ENCODE assay signal across 18 cellular contexts in the genomic region with DNA sequence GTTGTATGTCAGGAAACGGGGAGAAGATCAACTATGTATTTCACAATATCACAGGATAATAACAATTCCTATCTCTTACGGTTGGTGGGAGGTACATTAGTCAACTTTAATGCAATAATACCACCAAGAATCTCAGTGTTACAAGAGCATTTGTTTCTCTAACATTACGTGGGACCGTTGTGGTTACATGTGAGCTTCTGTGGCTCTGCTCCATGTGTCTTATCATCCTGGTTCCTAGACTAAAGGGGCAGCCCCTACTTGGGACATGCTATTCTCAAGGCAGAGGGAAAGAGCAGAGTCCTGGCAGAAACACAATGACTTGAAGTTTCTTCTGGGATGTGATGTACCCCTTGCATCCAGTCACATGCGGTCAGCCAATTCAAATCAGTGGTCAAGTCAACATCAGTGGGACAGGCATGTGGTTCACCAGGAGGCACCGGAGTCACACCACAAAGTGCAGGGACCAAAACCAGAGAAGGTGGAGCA. TPM values are rescaled to one million over a fixed set of nuclear protein-coding genes. Genes with fewer than 3 reads are reported as not detected.
A peak's percentile ranks its signal among the peaks of the same experiment; 100 is the strongest.
DNase-seq lines count a peak whose midpoint lies in the region; ATAC-seq, FAIRE-seq and TF ChIP-seq lines count a peak whose summit lies in the region.
"Had no signal": no experiment of that assay in that cellular context is flagged by ENCODE, and none has a peak within 500 bp of the region (broad histone marks: within the 10 kb centered on the region; RNA-seq: fewer than 3 reads in every experiment).

No MANE protein-coding gene starts in this region.

- H3K9me3 ChIP-seq in liver (ENCODE audit: control insufficient read depth in 4 of 4, low read length in 3 of 4) (peaks cover 0 to under 1% (median 0%) of the 10 kb centered on the region in 4 donors), suprapubic skin (no peaks in the 10 kb centered on the region)
- H3K9me3 ChIP-seq: SJSA1 had no signal

- TF ChIP-seq CTCF in NB4 (IDR thresholded peaks at IDR 0.05; ENCODE audit: low read depth, low read length) = no peak
- TF ChIP-seq CTCF in choroid plexus epithelial cell (conservative IDR thresholded peaks at IDR 0.05; ENCODE audit: low read depth, low read length) = no peak
- TF ChIP-seq CTCF in liver (IDR thresholded peaks at IDR 0.05; ENCODE audit: low read depth, low read length, missing input control) = no peak
- TF ChIP-seq CTCF in suprapubic skin (IDR thresholded peaks at IDR 0.05) = no peak
- no peak for TF ChIP-seq CTCF in GM13977 (IDR thresholded peaks at IDR 0.05; ENCODE audit: extremely low read depth, insufficient read depth, missing control alignments)

- H3K27ac ChIP-seq in liver (ENCODE audit: low read depth in 1 of 2, low read length in 2 of 2) (peak overlapping the region; percentile 65 to 94), suprapubic skin (peak overlapping the region; percentile 88)
- H3K27ac ChIP-seq: C4-2B, GM23248, hepatocyte, HL-60, SJSA1 had no signal

- H3K27me3 ChIP-seq in liver (ENCODE audit: control insufficient read depth in 4 of 4, insufficient read depth in 4 of 4, low read length in 3 of 4) (no peaks in the 10 kb centered on the region), suprapubic skin (no peaks in the 10 kb centered on the region)
- H3K27me3 ChIP-seq: hepatocyte, SJSA1 had no signal

- H3K4me3 ChIP-seq in NB4 (ENCODE audit: low read depth, low read length) = no peak overlapping the region
- H3K4me3 ChIP-seq in choroid plexus epithelial cell (ENCODE audit: low read depth, low read length) = no peak overlapping the region
- H3K4me3 ChIP-seq in liver (ENCODE audit: low read depth in 1 of 3, low read length in 3 of 3) = no peak overlapping the region
- no peak overlapping the region for H3K4me3 ChIP-seq in suprapubic skin
- H3K4me3 ChIP-seq: GM23248, hepatocyte, SJSA1 had no signal

- H3K9ac ChIP-seq in liver (ENCODE audit: low read depth in 1 of 2, low read length in 2 of 2) = no peak overlapping the region
- H3K9ac ChIP-seq: GM23248 had no signal

- in situ Hi-C loops in GM13977 (cut with MboI; ENCODE audit: low pct_unique_long_range_greater_than_20kb, low sequenced_read_pairs, unreplicated experiment) = no loop called here

- TF ChIP-seq EP300 in suprapubic skin (IDR thresholded peaks at IDR 0.05) = no peak

- DNase-seq in NB4 (ENCODE audit: low read depth) = peak; percentile 35
- peak; percentile 93 for DNase-seq in choroid plexus epithelial cell (ENCODE audit: low read depth)
- DNase-seq in suprapubic skin (ENCODE audit: low spot score in 2 of 2) = no peak
- no peak for DNase-seq in occipital lobe (lab: John Stamatoyannopoulos, UW)
- DNase-seq in GM13977 (ENCODE audit: low spot score) = no peak
- no peak for DNase-seq in GM12892 (ENCODE audit: insufficient read length)
- DNase-seq: activated naive CD8-positive, alpha-beta T cell treated with anti-CD3 and anti-CD28 coated beads, Interleukin-2, amount 10 ng/mL, durations not matched to agents 7 days and 5 days; effector CD8-positive, alpha-beta T cell; GM23248; NCI-H2171; posterior cingulate gyrus had no signal

- ATAC-seq in GM21423 (IDR thresholded peaks at IDR 0.05; ENCODE audit: unreplicated experiment) = no peak

- TF ChIP-seq POLR2A in NB4 (IDR thresholded peaks at IDR 0.05; ENCODE audit: extremely low read depth, insufficient read length) (no peak), suprapubic skin (IDR thresholded peaks at IDR 0.05) (no peak), GM12892 (IDR thresholded peaks at IDR 0.05; ENCODE audit: low read depth, low read length) (no peak)

- 81% methylated on average over 6 of the region's 6 CpGs for WGBS in liver
- 82% methylated on average over 6 of the region's 6 CpGs for WGBS in suprapubic skin

- TF ChIP-seq RAD21 in liver (IDR thresholded peaks at IDR 0.05) = no peak

- FAIRE-seq in GM12892 (lab: Jason Lieb, UNC) = no peak

- peaks cover 30 to 76% (median 46%) of the 10 kb centered on the region in 4 donors for H3K4me1 ChIP-seq in liver (ENCODE audit: control insufficient read depth in 4 of 4, insufficient read depth in 4 of 4, low read length in 3 of 4)
- H3K4me1 ChIP-seq in suprapubic skin = peaks cover 73% of the 10 kb centered on the region

- H3K36me3 ChIP-seq in liver (ENCODE audit: control insufficient read depth in 4 of 4, insufficient read depth in 3 of 4, low read depth in 1 of 4, low read length in 3 of 4) (peaks cover 0 to under 1% (median under 1%) of the 10 kb centered on the region in 4 donors), suprapubic skin (peaks cover 7% of the 10 kb centered on the region)

TF ChIP-seq in liver, 16 proteins besides CTCF, POLR2A, EP300 and RAD21:
- TF ChIP-seq, protein P1, sequence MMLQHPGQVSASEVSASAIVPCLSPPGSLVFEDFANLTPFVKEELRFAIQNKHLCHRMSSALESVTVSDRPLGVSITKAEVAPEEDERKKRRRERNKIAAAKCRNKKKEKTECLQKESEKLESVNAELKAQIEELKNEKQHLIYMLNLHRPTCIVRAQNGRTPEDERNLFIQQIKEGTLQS (IDR thresholded peaks at IDR 0.05) = no peak
- TF ChIP-seq HNF4A (conservative IDR thresholded peaks at IDR 0.05) = no peak
- TF ChIP-seq YY1 (IDR thresholded peaks at IDR 0.05) = no peak
- TF ChIP-seq HNF4G (IDR thresholded peaks at IDR 0.05) = no peak
- no peak for TF ChIP-seq NR2F2 (IDR thresholded peaks at IDR 0.05)
- TF ChIP-seq JUND (IDR thresholded peaks at IDR 0.05) = no peak
- no peak for TF ChIP-seq TAF1 (conservative IDR thresholded peaks at IDR 0.05)
- TF ChIP-seq RXRA (IDR thresholded peaks at IDR 0.05) = no peak
- no peak for TF ChIP-seq SP1 (IDR thresholded peaks at IDR 0.05)
- TF ChIP-seq FOXA1 (IDR thresholded peaks at IDR 0.05) = no peak
- TF ChIP-seq, protein P2, sequence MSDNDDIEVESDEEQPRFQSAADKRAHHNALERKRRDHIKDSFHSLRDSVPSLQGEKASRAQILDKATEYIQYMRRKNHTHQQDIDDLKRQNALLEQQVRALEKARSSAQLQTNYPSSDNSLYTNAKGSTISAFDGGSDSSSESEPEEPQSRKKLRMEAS (IDR thresholded peaks at IDR 0.05) = no peak
- TF ChIP-seq EGR1 (IDR thresholded peaks at IDR 0.05; ENCODE audit: low read depth in 2 of 2) = no peak
- TF ChIP-seq, protein P3, sequence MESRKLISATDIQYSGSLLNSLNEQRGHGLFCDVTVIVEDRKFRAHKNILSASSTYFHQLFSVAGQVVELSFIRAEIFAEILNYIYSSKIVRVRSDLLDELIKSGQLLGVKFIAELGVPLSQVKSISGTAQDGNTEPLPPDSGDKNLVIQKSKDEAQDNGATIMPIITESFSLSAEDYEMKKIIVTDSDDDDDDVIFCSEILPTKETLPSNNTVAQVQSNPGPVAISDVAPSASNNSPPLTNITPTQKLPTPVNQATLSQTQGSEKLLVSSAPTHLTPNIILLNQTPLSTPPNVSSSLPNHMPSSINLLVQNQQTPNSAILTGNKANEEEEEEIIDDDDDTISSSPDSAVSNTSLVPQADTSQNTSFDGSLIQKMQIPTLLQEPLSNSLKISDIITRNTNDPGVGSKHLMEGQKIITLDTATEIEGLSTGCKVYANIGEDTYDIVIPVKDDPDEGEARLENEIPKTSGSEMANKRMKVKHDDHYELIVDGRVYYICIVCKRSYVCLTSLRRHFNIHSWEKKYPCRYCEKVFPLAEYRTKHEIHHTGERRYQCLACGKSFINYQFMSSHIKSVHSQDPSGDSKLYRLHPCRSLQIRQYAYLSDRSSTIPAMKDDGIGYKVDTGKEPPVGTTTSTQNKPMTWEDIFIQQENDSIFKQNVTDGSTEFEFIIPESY (IDR thresholded peaks at IDR 0.05) = no peak
- TF ChIP-seq, protein P4, sequence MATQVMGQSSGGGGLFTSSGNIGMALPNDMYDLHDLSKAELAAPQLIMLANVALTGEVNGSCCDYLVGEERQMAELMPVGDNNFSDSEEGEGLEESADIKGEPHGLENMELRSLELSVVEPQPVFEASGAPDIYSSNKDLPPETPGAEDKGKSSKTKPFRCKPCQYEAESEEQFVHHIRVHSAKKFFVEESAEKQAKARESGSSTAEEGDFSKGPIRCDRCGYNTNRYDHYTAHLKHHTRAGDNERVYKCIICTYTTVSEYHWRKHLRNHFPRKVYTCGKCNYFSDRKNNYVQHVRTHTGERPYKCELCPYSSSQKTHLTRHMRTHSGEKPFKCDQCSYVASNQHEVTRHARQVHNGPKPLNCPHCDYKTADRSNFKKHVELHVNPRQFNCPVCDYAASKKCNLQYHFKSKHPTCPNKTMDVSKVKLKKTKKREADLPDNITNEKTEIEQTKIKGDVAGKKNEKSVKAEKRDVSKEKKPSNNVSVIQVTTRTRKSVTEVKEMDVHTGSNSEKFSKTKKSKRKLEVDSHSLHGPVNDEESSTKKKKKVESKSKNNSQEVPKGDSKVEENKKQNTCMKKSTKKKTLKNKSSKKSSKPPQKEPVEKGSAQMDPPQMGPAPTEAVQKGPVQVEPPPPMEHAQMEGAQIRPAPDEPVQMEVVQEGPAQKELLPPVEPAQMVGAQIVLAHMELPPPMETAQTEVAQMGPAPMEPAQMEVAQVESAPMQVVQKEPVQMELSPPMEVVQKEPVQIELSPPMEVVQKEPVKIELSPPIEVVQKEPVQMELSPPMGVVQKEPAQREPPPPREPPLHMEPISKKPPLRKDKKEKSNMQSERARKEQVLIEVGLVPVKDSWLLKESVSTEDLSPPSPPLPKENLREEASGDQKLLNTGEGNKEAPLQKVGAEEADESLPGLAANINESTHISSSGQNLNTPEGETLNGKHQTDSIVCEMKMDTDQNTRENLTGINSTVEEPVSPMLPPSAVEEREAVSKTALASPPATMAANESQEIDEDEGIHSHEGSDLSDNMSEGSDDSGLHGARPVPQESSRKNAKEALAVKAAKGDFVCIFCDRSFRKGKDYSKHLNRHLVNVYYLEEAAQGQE (IDR thresholded peaks at IDR 0.05) = no peak
- no peak for TF ChIP-seq GABPA (IDR thresholded peaks at IDR 0.05 in 1 of 2, conservative IDR thresholded peaks at IDR 0.05 in 1 of 2)
- no peak for TF ChIP-seq FOXA2 (IDR thresholded peaks at IDR 0.05)

RNA-seq across cellular contexts. Expression of a gene that starts 2.5 kb away (rescaled TPM):
- total RNA-seq in liver (10 to 100 TPM; 19.3 to 22.6 TPM), suprapubic skin (10 to 100 TPM in 1 of 4 donors, 1 to 10 TPM in 3; 6.7 to 15.1 (median 8.5) TPM), occipital lobe (48.8 TPM)
- polyA plus RNA-seq in liver = 10 to 100 TPM; 10.3 to 21.3 TPM
- polyA plus RNA-seq in GM12892 (2012; ENCODE audit: missing spikeins) = 34.9 TPM

RNA-seq across cellular contexts. Expression of a gene that starts 19.6 kb away (rescaled TPM):
- total RNA-seq in liver (10 to 100 TPM; 10.7 to 33.4 TPM), suprapubic skin (100 to 1,000 TPM in 1 of 4 donors, 10 to 100 TPM in 3; 27.5 to 101 (median 38.2) TPM), occipital lobe (3.1 TPM)
- polyA plus RNA-seq in liver = 10 to 100 TPM; 33.5 to 79.3 TPM
- 4.2 TPM for polyA plus RNA-seq in GM12892 (2012; ENCODE audit: missing spikeins)

RNA-seq across cellular contexts. Expression of a gene that starts 38.6 kb away (rescaled TPM):
- total RNA-seq in liver = 10 to 100 TPM in 1 of 2 donors, 1 to 10 TPM in 1; 8.2 to 26.9 TPM
- polyA plus RNA-seq in liver = 10 to 100 TPM; 12.4 to 12.5 TPM
- 10 to 100 TPM in 2 of 4 donors, 1 to 10 TPM in 2; 4.4 to 23.3 (median 12.9) TPM for total RNA-seq in suprapubic skin
- total RNA-seq in occipital lobe = 7.2 TPM
- polyA plus RNA-seq in GM12892 (2012; ENCODE audit: missing spikeins) = 29.4 TPM
- total RNA-seq: MCF 10A had no signal

Comparison
In these comparisons a context has a peak if more than half of its experiments do, and no peak if none do; other contexts are left out.
1. DNase-seq: peak in NB4 (single experiment) and choroid plexus epithelial cell (single experiment); none in suprapubic skin (0 of 2), occipital lobe (single experiment), GM13977 (single experiment) and GM12892 (single experiment).